Comparison of ENCODE assay signal across 18 cellular contexts in the genomic region with DNA sequence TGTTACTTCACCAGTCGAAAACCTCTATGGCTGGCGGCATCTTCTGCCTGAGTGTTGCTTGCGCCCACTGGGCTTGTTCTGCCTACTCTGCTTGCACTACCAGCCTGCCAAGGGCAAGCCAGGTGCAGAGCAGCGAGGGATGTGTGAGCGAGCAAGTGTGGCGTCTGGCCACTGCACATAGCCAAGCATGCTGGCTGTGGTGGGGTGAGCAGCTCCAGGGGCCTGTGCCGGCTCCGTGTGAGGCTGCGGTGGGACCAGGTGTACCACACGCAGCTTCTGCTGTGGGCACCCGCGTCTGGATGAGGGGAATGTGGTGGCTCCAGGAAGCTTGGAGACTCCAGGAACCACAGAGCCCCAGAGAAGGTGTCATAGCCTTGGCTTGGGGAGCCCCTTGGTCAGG. TPM values are rescaled to one million over a fixed set of nuclear protein-coding genes. Genes with fewer than 3 reads are reported as not detected.
DNase-seq lines count a peak whose midpoint lies in the region; ATAC-seq and TF ChIP-seq lines count a peak whose summit lies in the region.
"Had no signal": no experiment of that assay in that cellular context is flagged by ENCODE, and none has a peak within 500 bp of the region (broad histone marks: within the 10 kb centered on the region; RNA-seq: fewer than 3 reads in every experiment).

No MANE protein-coding gene starts in this region.

- peaks cover 32% of the 10 kb centered on the region for H3K27me3 Mint-ChIP-seq in HFFc6 (ENCODE audit: insufficient read depth)

- H2BK12ac ChIP-seq in mesenchymal stem cell (ENCODE audit: low read length in 2 of 2): no peak overlapping the region

- H3K36me3 ChIP-seq in mesenchymal stem cell (ENCODE audit: control insufficient read depth in 1 of 2, insufficient read depth in 2 of 2, low read depth in 1 of 2, low read length in 2 of 2) (no peaks in the 10 kb centered on the region), spleen (no peaks in the 10 kb centered on the region)
- H3K36me3 ChIP-seq: BLaER1 treated with 17β-estradiol and CSF1 and Interleukin-3, amounts not matched to agents 10 nM and 100 nM had no signal

- H2AK5ac ChIP-seq in mesenchymal stem cell (ENCODE audit: low read length, severe bottlenecking): no peak overlapping the region

- H3K27me3 ChIP-seq in mesenchymal stem cell (ENCODE audit: control insufficient read depth in 1 of 2, insufficient read depth in 1 of 2, low read length in 2 of 2) (peaks cover 29 to 64% of the 10 kb centered on the region in 2 experiments), spleen (replicated peaks in 1 of 7) (peaks cover 0 to 61% (median 0%) of the 10 kb centered on the region in 7 donors)
- H3K27me3 ChIP-seq: BLaER1 treated with 17β-estradiol and CSF1 and Interleukin-3, amounts not matched to agents 10 nM and 100 nM had no signal

- H3K4me1 ChIP-seq in mesenchymal stem cell (ENCODE audit: control insufficient read depth, insufficient read depth, low read depth, low read length): no peaks in the 10 kb centered on the region
- no peaks in the 10 kb centered on the region for H3K4me1 ChIP-seq in spleen
- H3K4me1 ChIP-seq: Caco-2 had no signal

- no peak overlapping the region for H3K4me3 Mint-ChIP-seq in HFFc6
- H3K4me3 Mint-ChIP-seq: B cell; CD4-positive, alpha-beta T cell; CD8-positive, alpha-beta T cell had no signal

- intact Hi-C loops in cardiac septum (cut with DNase I) (no loop called here), left ventricle myocardium superior (cut with micrococcal nuclease) (no loop called here), spleen (cut with DNase I; ENCODE audit: low total_unique reads) (no loop called here)

- H3K79me1 ChIP-seq in mesenchymal stem cell (replicated peaks; ENCODE audit: low read length, poor library complexity, severe bottlenecking): no peaks in the 10 kb centered on the region

- H3K36me3 Mint-ChIP-seq in HFFc6 (ENCODE audit: low read depth): no peaks in the 10 kb centered on the region
- H3K36me3 Mint-ChIP-seq: CD8-positive, alpha-beta T cell had no signal

- H3K4me2 ChIP-seq in mesenchymal stem cell (ENCODE audit: low read length, poor library complexity, severe bottlenecking): no peak overlapping the region
- H3K4me2 ChIP-seq: BLaER1 treated with 17β-estradiol and CSF1 and Interleukin-3, amounts not matched to agents 10 nM and 100 nM had no signal

- no peak overlapping the region for H3K14ac ChIP-seq in mesenchymal stem cell (ENCODE audit: low read length in 2 of 2)

- H3K4ac ChIP-seq in mesenchymal stem cell (ENCODE audit: low read depth in 1 of 2, low read length in 2 of 2): no peak overlapping the region

- H2BK120ac ChIP-seq in mesenchymal stem cell (ENCODE audit: low read depth, low read length): no peak overlapping the region

- 93% methylated on average over 12 of the region's 12 CpGs for WGBS in mesenchymal stem cell
- WGBS in spleen, 5 donors: 79 to 95% (median 92%) methylated on average over 8 to 12 of the region's 12 CpGs

- peak; percentile 47 for DNase-seq in cardiac septum (ENCODE audit: low spot score)
- no peak for DNase-seq in left ventricle myocardium superior
- no peak for DNase-seq in mesenchymal stem cell
- DNase-seq in spleen: peak; percentile 31
- no peak for DNase-seq in occipital lobe (lab: John Stamatoyannopoulos, UW)
- no peak for DNase-seq in HFFc6
- DNase-seq: 8988T; AML-193; Caco-2; Calu3; CD4-positive, alpha-beta T cell; CD8-positive, alpha-beta T cell; DMS79 treated with DMSO at 0.1 percent for 48 hours; GF-D8 had no signal

- H3K9ac ChIP-seq in mesenchymal stem cell (ENCODE audit: low read length): no peak overlapping the region
- H3K9ac ChIP-seq: BLaER1 treated with 17β-estradiol and CSF1 and Interleukin-3, amounts not matched to agents 10 nM and 100 nM had no signal

- H4K91ac ChIP-seq in mesenchymal stem cell (ENCODE audit: low read length): no peak overlapping the region

- no peak overlapping the region for H2BK15ac ChIP-seq in mesenchymal stem cell (ENCODE audit: low read depth, poor library complexity, severe bottlenecking)

- TF ChIP-seq CTCF in spleen (IDR thresholded peaks at IDR 0.05 in 8 of 11, conservative IDR thresholded peaks at IDR 0.05 in 3 of 11): no peak
- TF ChIP-seq CTCF in HFFc6 (IDR thresholded peaks at IDR 0.05): no peak

- H3K23ac ChIP-seq in mesenchymal stem cell (ENCODE audit: low read length in 2 of 2): no peak overlapping the region

- no peak overlapping the region for H3K18ac ChIP-seq in mesenchymal stem cell (ENCODE audit: low read depth in 1 of 2, low read length in 2 of 2)

- ATAC-seq in left ventricle myocardium superior: no peak
- no peak for ATAC-seq in HG02981 (IDR thresholded peaks at IDR 0.05; ENCODE audit: unreplicated experiment)
- ATAC-seq: CD8-positive, alpha-beta T cell had no signal

- no peak overlapping the region for H3K27ac Mint-ChIP-seq in HFFc6
- H3K27ac Mint-ChIP-seq: B cell; CD4-positive, alpha-beta T cell; CD8-positive, alpha-beta T cell had no signal

- no peaks in the 10 kb centered on the region for H3K9me3 ChIP-seq in mesenchymal stem cell (ENCODE audit: control insufficient read depth, low read length)
- no peaks in the 10 kb centered on the region for H3K9me3 ChIP-seq in spleen
- H3K9me3 ChIP-seq: BLaER1 treated with 17β-estradiol and CSF1 and Interleukin-3, amounts not matched to agents 10 nM and 100 nM; Caco-2 had no signal

- H4K8ac ChIP-seq in mesenchymal stem cell (ENCODE audit: low read length): peak overlapping the region; percentile 1

- H3K4me1 Mint-ChIP-seq in HFFc6 (ENCODE audit: low read depth): no peaks in the 10 kb centered on the region
- H3K4me1 Mint-ChIP-seq: B cell had no signal

- H3K9me3 Mint-ChIP-seq in HFFc6: no peaks in the 10 kb centered on the region
- H3K9me3 Mint-ChIP-seq: CD4-positive, alpha-beta T cell; CD8-positive, alpha-beta T cell had no signal

- no peak for TF ChIP-seq POLR2A in spleen (IDR thresholded peaks at IDR 0.05)

- H2AFZ ChIP-seq in mesenchymal stem cell (ENCODE audit: low read depth, low read length): no peak overlapping the region

- no peak overlapping the region for H2BK5ac ChIP-seq in mesenchymal stem cell (ENCODE audit: low read depth, low read length, poor library complexity, severe bottlenecking)

- H3K27ac ChIP-seq in mesenchymal stem cell (ENCODE audit: low read length, poor library complexity, severe bottlenecking) (no peak overlapping the region), spleen (no peak overlapping the region)
- H3K27ac ChIP-seq: BLaER1 treated with 17β-estradiol and CSF1 and Interleukin-3, amounts not matched to agents 10 nM and 100 nM; C4-2B had no signal

- H3K4me3 ChIP-seq in mesenchymal stem cell (ENCODE audit: insufficient read depth in 1 of 2, low read depth in 1 of 2, low read length in 2 of 2) (no peak overlapping the region), spleen (no peak overlapping the region)
- H3K4me3 ChIP-seq: BLaER1 treated with 17β-estradiol and CSF1 and Interleukin-3, amounts not matched to agents 10 nM and 100 nM had no signal

RNA-seq across cellular contexts. Expression of a gene that starts 51.4 kb away (rescaled TPM):
- total RNA-seq in cardiac septum: 8.5 TPM
- 9.9 TPM for total RNA-seq in left ventricle myocardium superior
- 8.9 TPM for polyA plus RNA-seq in mesenchymal stem cell (2013, experiment 1 of 2)
- 8.5 TPM for polyA plus RNA-seq in mesenchymal stem cell (2013, experiment 2 of 2)
- total RNA-seq in spleen: 10 to 100 TPM in 6 of 7 donors, 1 to 10 TPM in 1; 9.3 to 11.7 (median 10.9) TPM
- 1 to 10 TPM; 1.8 to 2.8 (median 2.1) TPM for polyA plus RNA-seq in spleen
- total RNA-seq in occipital lobe: 22.6 TPM
- total RNA-seq in HFFc6 (2021; fragmentation: NEBNext Ultra II Directional; extraction: Animal tissue kit (Norgen Biotek cat#: 25700)): 10 to 100 TPM; 13.5 to 16.0 (median 15.1) TPM

RNA-seq across cellular contexts. Expression of a gene that starts 51.9 kb away (rescaled TPM):
- 5.7 TPM for total RNA-seq in cardiac septum
- total RNA-seq in left ventricle myocardium superior: 5.8 TPM
- 8.4 TPM for polyA plus RNA-seq in mesenchymal stem cell (2013, experiment 1 of 2)
- polyA plus RNA-seq in mesenchymal stem cell (2013, experiment 2 of 2): 8.3 TPM
- total RNA-seq in spleen: 10 to 100 TPM; 10.3 to 19.3 (median 16.1) TPM
- polyA plus RNA-seq in spleen: 10 to 100 TPM in 2 of 3 donors, 1 to 10 TPM in 1; 8.6 to 18.7 (median 11.0) TPM
- total RNA-seq in occipital lobe: 7.3 TPM
- total RNA-seq in HFFc6 (2021; fragmentation: NEBNext Ultra II Directional; extraction: Animal tissue kit (Norgen Biotek cat#: 25700)): 10 to 100 TPM in 5 of 6 experiments, 1 to 10 TPM in 1; 9.6 to 16.2 (median 14.9) TPM

Comparison
In these comparisons a context has a peak if more than half of its experiments do, and no peak if none do; other contexts are left out.
1. DNase-seq: peak in cardiac septum (single experiment) and spleen (single experiment); none in left ventricle myocardium superior (single experiment), mesenchymal stem cell (single experiment), occipital lobe (single experiment) and HFFc6 (single experiment).